In genomic region chr1:150561830-150562367, GRCh38 we compare ENCODE assay signal across 1 cellular context.
TF ChIP-seq lines count a peak whose summit lies in the region.

No MANE protein-coding gene starts in this region.

TF ChIP-seq in K562, 482 proteins besides CTCF, POLR2A, EP300 and RAD21 (continued from another document):
- peak in 1 of 2 experiments; percentile 53 for TF ChIP-seq AFF1 (IDR thresholded peaks at IDR 0.05; ENCODE audit: low read depth in 1 of 2, partially characterized antibody in 2 of 2)
- TF ChIP-seq DACH1 (IDR thresholded peaks at IDR 0.05; ENCODE audit: partially characterized antibody), result peak; percentile 85
- no peak for TF ChIP-seq SNRNP70 (optimal IDR thresholded peaks at IDR 0.05; ENCODE audit: low read depth, low read length)
- no peak for TF ChIP-seq ZNF512 (tag; IDR thresholded peaks at IDR 0.05)
- 0 out of 4 replicates have a peak, but pooled peaks of 1 of the 2 experiments have one; percentile 4 for TF ChIP-seq UBTF (IDR thresholded peaks at IDR 0.05; ENCODE audit: borderline replicate concordance in 1 of 2, low read depth in 2 of 2, low read length in 2 of 2)
- peak; percentile 98 for TF ChIP-seq TFAP4 (CRISPR knock-in tag; IDR thresholded peaks at IDR 0.05; ENCODE audit: borderline replicate concordance)
- TF ChIP-seq IRF2 (CRISPR knock-in tag; IDR thresholded peaks at IDR 0.05), result no peak
- 0 out of 2 replicates have a peak, but pooled peaks have one; percentile 17 for TF ChIP-seq OTX1 (CRISPR knock-in tag; IDR thresholded peaks at IDR 0.05)
- TF ChIP-seq BMI1 (IDR thresholded peaks at IDR 0.05; ENCODE audit: low read length), result no peak
- TF ChIP-seq MYNN (IDR thresholded peaks at IDR 0.05), result peak; percentile 50; the same call in 1 of the 2 replicates
- no peak for TF ChIP-seq MYNN (CRISPR knock-in tag; IDR thresholded peaks at IDR 0.05)
- no peak for TF ChIP-seq CHD1 (IDR thresholded peaks at IDR 0.05; ENCODE audit: low read length)
- peak; percentile 29 for TF ChIP-seq SUPT5H (IDR thresholded peaks at IDR 0.05)
- peak; percentile 49; the same call in 1 of the 2 replicates for TF ChIP-seq RBFOX2 (IDR thresholded peaks at IDR 0.05; ENCODE audit: low read depth, low read length)
- TF ChIP-seq TOE1 (IDR thresholded peaks at IDR 0.05; ENCODE audit: borderline replicate concordance), result peak; percentile 55
- no peak for TF ChIP-seq TOE1 (CRISPR knock-in tag; IDR thresholded peaks at IDR 0.05; ENCODE audit: borderline replicate concordance, low read depth)
- TF ChIP-seq CREM (IDR thresholded peaks at IDR 0.05; ENCODE audit: low read depth), result peak; percentile 46
- peak in 1 of 2 experiments; percentile 60; a peak in 1 of 4 replicates for TF ChIP-seq MLLT1 (IDR thresholded peaks at IDR 0.05)
- no peak for TF ChIP-seq STAT6 (CRISPR knock-in tag; IDR thresholded peaks at IDR 0.05)
- TF ChIP-seq PCBP2 (IDR thresholded peaks at IDR 0.05; ENCODE audit: low read depth, low read length, poor library complexity, severe bottlenecking), result no peak
- TF ChIP-seq MTA3 (IDR thresholded peaks at IDR 0.05; ENCODE audit: borderline replicate concordance), result 0 out of 2 replicates have a peak, but pooled peaks have one; percentile 25
- TF ChIP-seq ZNF830 (CRISPR knock-in tag; IDR thresholded peaks at IDR 0.05), result no peak
- TF ChIP-seq TCF3 (CRISPR knock-in tag; IDR thresholded peaks at IDR 0.05), result no peak
- peak; percentile 76 for TF ChIP-seq CCNT2 (IDR thresholded peaks at IDR 0.05; ENCODE audit: borderline replicate concordance, extremely low read depth, insufficient read length, low read depth, low read length)
- no peak for TF ChIP-seq CREB1 (IDR thresholded peaks at IDR 0.05)
- peak; percentile 19 for TF ChIP-seq CREB1 (CRISPR knock-in tag; IDR thresholded peaks at IDR 0.05)
- peak; percentile 38 for TF ChIP-seq TAF1 (IDR thresholded peaks at IDR 0.05; ENCODE audit: control insufficient read depth, extremely low read depth, insufficient read depth, low read length, severe bottlenecking)
- peak; percentile 52 for TF ChIP-seq NFYB (IDR thresholded peaks at IDR 0.05; ENCODE audit: extremely low read depth, insufficient read length)
- 0 out of 2 replicates have a peak, but pooled peaks have one; percentile 73 for TF ChIP-seq PREB (CRISPR knock-in tag; IDR thresholded peaks at IDR 0.05)
- no peak for TF ChIP-seq ZNF583 (CRISPR knock-in tag; IDR thresholded peaks at IDR 0.05)
- TF ChIP-seq RCOR1 (IDR thresholded peaks at IDR 0.05; ENCODE audit: borderline replicate concordance in 1 of 2, low read depth in 2 of 2, low read length in 2 of 2), result 0 out of 4 replicates have a peak, but pooled peaks of 1 of the 2 experiments have one; percentile 13
- TF ChIP-seq ZNF212 (CRISPR knock-in tag; IDR thresholded peaks at IDR 0.05), result 0 out of 2 replicates have a peak, but pooled peaks have one; percentile 38
- no peak for TF ChIP-seq GABPA (tag; conservative IDR thresholded peaks at IDR 0.05; ENCODE audit: low read depth)
- TF ChIP-seq JUN (IDR thresholded peaks at IDR 0.05; ENCODE audit: borderline replicate concordance, low read depth, low read length), result 0 out of 2 replicates have a peak, but pooled peaks have one; percentile 5
- no peak for TF ChIP-seq JUN (CRISPR knock-in tag; IDR thresholded peaks at IDR 0.05; ENCODE audit: borderline replicate concordance)
- TF ChIP-seq NFXL1 (CRISPR knock-in tag; IDR thresholded peaks at IDR 0.05), result no peak
- TF ChIP-seq TBL1XR1 (IDR thresholded peaks at IDR 0.05; ENCODE audit: low read length in 2 of 2), result peak in 1 of 2 experiments; percentile 61; a peak in 1 of 4 replicates
- TF ChIP-seq STAT5A (IDR thresholded peaks at IDR 0.05; ENCODE audit: borderline replicate concordance, low read length), result peak; percentile 90
